8 cellular contexts compared by ENCODE assay signal in the genomic region with DNA sequence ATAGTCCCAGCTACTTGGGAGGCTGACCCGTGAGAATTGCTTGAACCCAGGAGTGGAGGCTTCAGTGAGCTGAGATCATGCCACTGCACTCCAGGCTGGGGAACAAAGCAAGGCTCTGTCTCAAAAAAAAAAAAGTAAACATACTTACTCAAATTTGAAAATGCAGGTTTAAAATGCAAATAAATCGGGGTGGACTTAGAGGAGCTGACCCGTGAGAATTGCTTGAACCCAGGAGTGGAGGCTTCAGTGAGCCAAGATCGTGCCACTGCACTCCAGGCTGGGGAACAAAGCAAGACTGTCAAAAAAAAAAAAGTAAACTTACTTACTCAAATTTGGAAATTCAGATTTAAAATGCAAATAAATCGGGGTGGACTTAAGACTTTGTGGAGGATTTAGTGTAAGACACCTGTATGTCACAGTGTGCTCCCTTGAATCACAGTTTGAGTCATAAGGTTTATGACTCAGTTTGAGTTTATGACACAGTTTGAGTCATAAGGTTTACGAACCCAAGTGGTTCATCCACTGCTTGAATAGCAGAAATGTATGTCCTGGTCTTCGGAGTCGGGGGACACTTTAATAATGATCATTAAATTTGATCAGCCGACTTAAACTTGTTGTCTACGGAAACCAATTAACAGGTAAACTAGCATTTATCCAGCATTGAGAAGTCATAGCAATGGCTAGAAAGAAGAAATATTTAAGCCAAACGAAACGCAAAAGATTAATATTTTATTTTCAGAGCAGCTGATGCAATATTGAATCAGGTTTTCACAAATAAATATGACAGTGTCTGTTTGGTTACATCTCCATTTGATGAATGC. TPM values are rescaled to one million over a fixed set of nuclear protein-coding genes. Genes with fewer than 3 reads are reported as not detected.
DNase-seq lines count a peak whose midpoint lies in the region; ATAC-seq and TF ChIP-seq lines count a peak whose summit lies in the region.

No MANE protein-coding gene starts in this region.

- H3K27me3 Mint-ChIP-seq in natural killer cell treated with Interleukin-12 subunit alpha and Interleukin-12 subunit beta and Interleukin-15 and Interleukin-18, amount 100 ng/mL, for 72 hours: no peaks in the 10 kb centered on the region
- no peaks in the 10 kb centered on the region for H3K27me3 Mint-ChIP-seq in natural killer cell (ENCODE audit: low read depth in 2 of 2)

- DNase-seq in natural killer cell treated with Interleukin-12 subunit alpha and Interleukin-12 subunit beta and Interleukin-15 and Interleukin-18, amount 100 ng/mL, for 72 hours (ENCODE audit: low spot score): no peak
- DNase-seq in natural killer cell: no peak
- DNase-seq in RWPE2 (ENCODE audit: low spot score): no peak
- peak; percentile 93 for DNase-seq in kidney tubule cell (ENCODE audit: low spot score)
- DNase-seq in NCI-H1694 (lab: John Stamatoyannopoulos, UW): no peak
- DNase-seq in mucosa of gallbladder (ENCODE audit: low spot score): no peak
- DNase-seq in KBM-7: no peak

- H3K9me3 Mint-ChIP-seq in natural killer cell treated with Interleukin-12 subunit alpha and Interleukin-12 subunit beta and Interleukin-15 and Interleukin-18, amount 100 ng/mL, for 72 hours: no peaks in the 10 kb centered on the region
- no peaks in the 10 kb centered on the region for H3K9me3 Mint-ChIP-seq in natural killer cell

- H3K27ac ChIP-seq in RWPE2 (ENCODE audit: poor library complexity, severe bottlenecking): peak overlapping the region; percentile 99

- H3K4me1 ChIP-seq in RWPE2 (ENCODE audit: insufficient read depth, poor library complexity, severe bottlenecking): peaks cover 56% of the 10 kb centered on the region

- peaks cover 8% of the 10 kb centered on the region for H3K36me3 Mint-ChIP-seq in natural killer cell treated with Interleukin-12 subunit alpha and Interleukin-12 subunit beta and Interleukin-15 and Interleukin-18, amount 100 ng/mL, for 72 hours
- H3K36me3 Mint-ChIP-seq in natural killer cell: no peaks in the 10 kb centered on the region

- in situ Hi-C loops in KBM-7 (cut with MboI; ENCODE audit: low pct_unique_long_range_greater_than_20kb, low sequenced_read_pairs): no loop called here

- H3K4me3 ChIP-seq in RWPE2 (ENCODE audit: severe bottlenecking): peak overlapping the region; percentile 27

- peak overlapping the region in 1 of 2 donors; percentile 53 for H3K27ac Mint-ChIP-seq in natural killer cell treated with Interleukin-12 subunit alpha and Interleukin-12 subunit beta and Interleukin-15 and Interleukin-18, amount 100 ng/mL, for 72 hours
- H3K27ac Mint-ChIP-seq in natural killer cell: no peak overlapping the region

- H3K4me3 Mint-ChIP-seq in natural killer cell treated with Interleukin-12 subunit alpha and Interleukin-12 subunit beta and Interleukin-15 and Interleukin-18, amount 100 ng/mL, for 72 hours: peak overlapping the region; percentile 52
- no peak overlapping the region for H3K4me3 Mint-ChIP-seq in natural killer cell

- TF ChIP-seq CTCF in natural killer cell (IDR thresholded peaks at IDR 0.05) (no peak), RWPE2 (IDR thresholded peaks at IDR 0.05; ENCODE audit: poor library complexity, severe bottlenecking) (no peak)

- intact Hi-C loops in natural killer cell (cut with micrococcal nuclease): no loop called here

- peaks cover 3 to 7% of the 10 kb centered on the region in 2 donors for H3K4me1 Mint-ChIP-seq in natural killer cell treated with Interleukin-12 subunit alpha and Interleukin-12 subunit beta and Interleukin-15 and Interleukin-18, amount 100 ng/mL, for 72 hours (ENCODE audit: low read depth in 2 of 2)
- no peaks in the 10 kb centered on the region for H3K4me1 Mint-ChIP-seq in natural killer cell

- H3K9me3 ChIP-seq in RWPE2 (ENCODE audit: severe bottlenecking): no peaks in the 10 kb centered on the region

- peaks cover 7% of the 10 kb centered on the region for H3K36me3 ChIP-seq in RWPE2 (ENCODE audit: low read depth)

- no peaks in the 10 kb centered on the region for H3K27me3 ChIP-seq in RWPE2 (ENCODE audit: insufficient read depth, poor library complexity, severe bottlenecking)

- ATAC-seq in natural killer cell treated with Interleukin-12 subunit alpha and Interleukin-12 subunit beta and Interleukin-15 and Interleukin-18, amount 100 ng/mL, for 72 hours: peak; percentile 88 to 97
- ATAC-seq in natural killer cell (no peak), HG02852 (IDR thresholded peaks at IDR 0.05; ENCODE audit: unreplicated experiment) (peak; percentile 96), RWPE2 (ENCODE audit: low read depth) (peak; percentile 64)

RNA-seq across cellular contexts. Expression of gene MRPS10, which starts 6.8 kb away (rescaled TPM):
- 10 to 100 TPM; 35.1 to 35.6 TPM for total RNA-seq in natural killer cell treated with Interleukin-12 subunit alpha and Interleukin-12 subunit beta and Interleukin-15 and Interleukin-18, amount 100 ng/mL, for 72 hours
- 10 to 100 TPM; 21.8 to 25.4 (median 22.6) TPM for total RNA-seq in natural killer cell
- total RNA-seq in mucosa of gallbladder: 25.1 TPM

RNA-seq across cellular contexts. Expression of gene GUCA1B, which starts 29.7 kb away (rescaled TPM):
- 1 to 10 TPM in 1 of 2 donors, under 1 TPM in 1; 0.95 to 2.2 TPM for total RNA-seq in natural killer cell treated with Interleukin-12 subunit alpha and Interleukin-12 subunit beta and Interleukin-15 and Interleukin-18, amount 100 ng/mL, for 72 hours
- 1 to 10 TPM; 1.8 to 2.4 (median 2.0) TPM for total RNA-seq in natural killer cell
- 0.43 TPM for total RNA-seq in mucosa of gallbladder

RNA-seq across cellular contexts. Expression of gene GUCA1A, which starts 51.3 kb away (rescaled TPM):
- not detected for total RNA-seq in natural killer cell treated with Interleukin-12 subunit alpha and Interleukin-12 subunit beta and Interleukin-15 and Interleukin-18, amount 100 ng/mL, for 72 hours
- total RNA-seq in natural killer cell (not detected), mucosa of gallbladder (not detected)

Comparison
In these comparisons a context has a peak if more than half of its experiments do, and no peak if none do; other contexts are left out.
1. ATAC-seq: peak in natural killer cell treated with Interleukin-12 subunit alpha and Interleukin-12 subunit beta and Interleukin-15 and Interleukin-18, amount 100 ng/mL, for 72 hours (2 of 2), HG02852 (single experiment) and RWPE2 (single experiment); none in natural killer cell (0 of 3).